Comparison of ENCODE assay signal across 24 cellular contexts in genomic region chr7:99010281-99010680, GRCh38.
DNase-seq lines count a peak whose midpoint lies in the region; FAIRE-seq and TF ChIP-seq lines count a peak whose summit lies in the region.
"Had no signal": no experiment of that assay in that cellular context is flagged by ENCODE, and none has a peak within 500 bp of the region (broad histone marks: within the 10 kb centered on the region; RNA-seq: fewer than 3 reads in every experiment).

No MANE protein-coding gene starts in this region.

- H3K36me3 Mint-ChIP-seq in type B pancreatic cell = peaks cover 36% of the 10 kb centered on the region

- no peaks in the 10 kb centered on the region for H3K4me1 ChIP-seq in effector memory CD4-positive, alpha-beta T cell (ENCODE audit: control insufficient read depth, insufficient read depth, low read length, poor library complexity, severe bottlenecking)

- no peaks in the 10 kb centered on the region for H3K9me3 ChIP-seq in effector memory CD4-positive, alpha-beta T cell (ENCODE audit: control insufficient read depth, low read length)
- H3K9me3 ChIP-seq: BLaER1, MG63 had no signal

- peaks cover 42% of the 10 kb centered on the region for H3K36me3 ChIP-seq in bronchial epithelial cell (ENCODE audit: control insufficient read depth, insufficient read depth, low read length)
- H3K36me3 ChIP-seq in effector memory CD4-positive, alpha-beta T cell (ENCODE audit: control insufficient read depth, insufficient read depth, low read length) = peaks cover 90% of the 10 kb centered on the region

- TF ChIP-seq CTCF in bronchial epithelial cell (IDR thresholded peaks at IDR 0.05; ENCODE audit: insufficient read depth, low read length, severe bottlenecking) = no peak
- no peak for TF ChIP-seq CTCF in type B pancreatic cell (conservative IDR thresholded peaks at IDR 0.05)

- no peaks in the 10 kb centered on the region for H3K27me3 Mint-ChIP-seq in type B pancreatic cell
- H3K27me3 Mint-ChIP-seq: CD4-positive, alpha-beta memory T cell; IgD-negative memory B cell had no signal

- H3K27ac ChIP-seq in effector memory CD4-positive, alpha-beta T cell (ENCODE audit: insufficient read depth, low read length, poor library complexity, severe bottlenecking) = no peak overlapping the region
- H3K27ac ChIP-seq: BLaER1, GM23248 had no signal

- H3K27me3 ChIP-seq in bronchial epithelial cell (ENCODE audit: control insufficient read depth, insufficient read depth, low read length) = no peaks in the 10 kb centered on the region
- H3K27me3 ChIP-seq in effector memory CD4-positive, alpha-beta T cell (replicated peaks; ENCODE audit: control insufficient read depth, insufficient read depth, low read length, poor library complexity, severe bottlenecking) = no peaks in the 10 kb centered on the region
- H3K27me3 ChIP-seq: BLaER1, MG63 had no signal

- H3K9me3 Mint-ChIP-seq in type B pancreatic cell = no peaks in the 10 kb centered on the region
- H3K9me3 Mint-ChIP-seq: CD4-positive, alpha-beta memory T cell; IgD-negative memory B cell had no signal

- no peak overlapping the region for H3K4me3 ChIP-seq in bronchial epithelial cell (ENCODE audit: low read depth, low read length)
- no peak overlapping the region for H3K4me3 ChIP-seq in effector memory CD4-positive, alpha-beta T cell (ENCODE audit: insufficient read depth, low read depth, low read length, poor library complexity, severe bottlenecking)
- H3K4me3 ChIP-seq: BLaER1, GM23248, MG63 had no signal

- H3K4me1 Mint-ChIP-seq in type B pancreatic cell (ENCODE audit: unreplicated experiment) = no peaks in the 10 kb centered on the region

- H3K4me3 Mint-ChIP-seq in type B pancreatic cell = no peak overlapping the region
- H3K4me3 Mint-ChIP-seq: CD4-positive, alpha-beta memory T cell; IgD-negative memory B cell had no signal

- DNase-seq in activated CD8-positive, alpha-beta memory T cell treated with anti-CD3 and anti-CD28 coated beads, Interleukin-2, amount 50 U/mL, for 48 hours = peak; percentile 18
- DNase-seq in activated CD8-positive, alpha-beta memory T cell treated with anti-CD3 and anti-CD28 coated beads, Interleukin-2, amount 50 U/mL, for 4 hours = no peak
- no peak for DNase-seq in bronchial epithelial cell (ENCODE audit: low read depth)
- DNase-seq in mesenteric fat pad (ENCODE audit: low spot score) = peak; percentile 73
- DNase-seq in type B pancreatic cell (ENCODE audit: extremely low spot score, unreplicated experiment) = peak; percentile 24
- no peak for DNase-seq in activated CD4-positive, alpha-beta T cell treated with anti-CD3 and anti-CD28 coated beads for 1 hour
- no peak for DNase-seq in NCI-H526 (lab: John Stamatoyannopoulos, UW)
- DNase-seq in effector memory CD4-positive, alpha-beta T cell = no peak
- DNase-seq: CD4-positive, alpha-beta memory T cell; DMS153; GDM1; GM23248; Karpas-422; MG63; NCI-H1092; NCI-H146; NCI-H2029 treated with DMSO at 0.1 percent for 48 hours; NCI-H2171 treated with DMSO at 0.1 percent for 48 hours; NCI-H446; Right ventricle myocardium superior had no signal

- FAIRE-seq in bronchial epithelial cell (lab: Jason Lieb, UNC) = peak; percentile 47
- FAIRE-seq: A204.1, GM19239 had no signal

- H3K27ac Mint-ChIP-seq in type B pancreatic cell = no peak overlapping the region
- H3K27ac Mint-ChIP-seq: CD4-positive, alpha-beta memory T cell; IgD-negative memory B cell had no signal

Comparison
In these comparisons a context has a peak if more than half of its experiments do, and no peak if none do; other contexts are left out.
1. DNase-seq: peak in activated CD8-positive, alpha-beta memory T cell treated with anti-CD3 and anti-CD28 coated beads, Interleukin-2, amount 50 U/mL, for 48 hours (single experiment), mesenteric fat pad (single experiment) and type B pancreatic cell (single experiment); none in activated CD8-positive, alpha-beta memory T cell treated with anti-CD3 and anti-CD28 coated beads, Interleukin-2, amount 50 U/mL, for 4 hours (single experiment), bronchial epithelial cell (single experiment), activated CD4-positive, alpha-beta T cell treated with anti-CD3 and anti-CD28 coated beads for 1 hour (single experiment), NCI-H526 (0 of 2) and effector memory CD4-positive, alpha-beta T cell (0 of 3).